ENCODE assay signal across 1 cellular context in genomic region chr20:31602430-31602778, GRCh38.
TF ChIP-seq lines count a peak whose summit lies in the region.

No MANE protein-coding gene starts in this region.

TF ChIP-seq in H1, 55 proteins besides CTCF, POLR2A, EP300 and RAD21:
- TF ChIP-seq SUZ12 (IDR thresholded peaks at IDR 0.05; ENCODE audit: low read length) (no peak), SIN3A (conservative IDR thresholded peaks at IDR 0.05 in 1 of 2, IDR thresholded peaks at IDR 0.05 in 1 of 2; ENCODE audit: low read depth in 1 of 2, low read length in 2 of 2) (no peak)
